Comparison of ENCODE assay signal across 1 cellular context in the genomic region with DNA sequence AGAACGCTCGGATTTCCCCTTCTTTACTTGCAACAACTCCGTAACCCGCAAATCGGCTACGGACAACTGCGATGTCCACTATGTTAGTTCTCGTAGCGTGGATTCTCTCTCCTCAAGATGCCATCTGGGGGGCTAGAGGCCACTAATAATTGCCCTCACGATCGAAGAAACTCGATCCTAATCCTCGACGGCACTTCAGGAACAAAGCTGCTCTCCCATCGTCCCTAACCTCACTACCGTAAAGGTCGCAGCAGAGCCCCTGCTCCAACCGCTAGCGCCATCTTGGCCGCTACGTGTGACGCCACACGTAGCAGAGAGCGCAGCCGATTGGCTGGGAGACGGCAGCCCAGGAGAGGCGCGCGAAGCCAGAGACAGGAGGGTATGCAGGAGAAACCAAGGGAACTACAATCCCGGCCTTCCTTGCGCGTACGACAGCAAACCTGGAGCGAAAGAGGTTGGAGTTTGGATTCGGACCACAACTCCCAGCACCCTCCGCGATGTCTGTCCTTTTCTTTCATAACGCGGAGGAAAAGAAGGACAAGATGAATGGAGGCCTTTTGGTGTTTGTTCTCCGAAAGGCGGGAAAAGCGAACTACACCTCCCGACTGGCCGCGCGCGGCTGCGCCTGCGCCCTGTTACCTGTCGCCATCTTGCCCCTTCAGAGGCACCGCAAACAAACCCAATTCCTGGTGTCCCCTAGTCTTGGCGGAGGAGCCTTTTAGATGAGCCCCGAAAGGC.
TF ChIP-seq lines count a peak whose summit lies in the region.

A gene with protein sequence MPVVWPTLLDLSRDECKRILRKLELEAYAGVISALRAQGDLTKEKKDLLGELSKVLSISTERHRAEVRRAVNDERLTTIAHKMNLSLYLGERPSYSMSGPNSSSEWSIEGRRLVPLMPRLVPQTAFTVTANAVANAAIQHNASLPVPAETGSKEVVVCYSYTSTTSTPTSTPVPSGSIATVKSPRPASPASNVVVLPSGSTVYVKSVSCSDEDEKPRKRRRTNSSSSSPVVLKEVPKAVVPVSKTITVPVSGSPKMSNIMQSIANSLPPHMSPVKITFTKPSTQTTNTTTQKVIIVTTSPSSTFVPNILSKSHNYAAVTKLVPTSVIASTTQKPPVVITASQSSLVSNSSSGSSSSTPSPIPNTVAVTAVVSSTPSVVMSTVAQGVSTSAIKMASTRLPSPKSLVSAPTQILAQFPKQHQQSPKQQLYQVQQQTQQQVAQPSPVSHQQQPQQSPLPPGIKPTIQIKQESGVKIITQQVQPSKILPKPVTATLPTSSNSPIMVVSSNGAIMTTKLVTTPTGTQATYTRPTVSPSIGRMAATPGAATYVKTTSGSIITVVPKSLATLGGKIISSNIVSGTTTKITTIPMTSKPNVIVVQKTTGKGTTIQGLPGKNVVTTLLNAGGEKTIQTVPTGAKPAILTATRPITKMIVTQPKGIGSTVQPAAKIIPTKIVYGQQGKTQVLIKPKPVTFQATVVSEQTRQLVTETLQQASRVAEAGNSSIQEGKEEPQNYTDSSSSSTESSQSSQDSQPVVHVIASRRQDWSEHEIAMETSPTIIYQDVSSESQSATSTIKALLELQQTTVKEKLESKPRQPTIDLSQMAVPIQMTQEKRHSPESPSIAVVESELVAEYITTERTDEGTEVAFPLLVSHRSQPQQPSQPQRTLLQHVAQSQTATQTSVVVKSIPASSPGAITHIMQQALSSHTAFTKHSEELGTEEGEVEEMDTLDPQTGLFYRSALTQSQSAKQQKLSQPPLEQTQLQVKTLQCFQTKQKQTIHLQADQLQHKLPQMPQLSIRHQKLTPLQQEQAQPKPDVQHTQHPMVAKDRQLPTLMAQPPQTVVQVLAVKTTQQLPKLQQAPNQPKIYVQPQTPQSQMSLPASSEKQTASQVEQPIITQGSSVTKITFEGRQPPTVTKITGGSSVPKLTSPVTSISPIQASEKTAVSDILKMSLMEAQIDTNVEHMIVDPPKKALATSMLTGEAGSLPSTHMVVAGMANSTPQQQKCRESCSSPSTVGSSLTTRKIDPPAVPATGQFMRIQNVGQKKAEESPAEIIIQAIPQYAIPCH (N-terminal part only) (plus strand): TSS at position 635 of the 738 bp plus-strand sequence. CDS start 1,921 bp downstream, outside the sequence.

TF ChIP-seq in WTC11, 78 proteins besides CTCF, POLR2A, EP300 and RAD21 (continued from another document):
- TF ChIP-seq, protein P1, sequence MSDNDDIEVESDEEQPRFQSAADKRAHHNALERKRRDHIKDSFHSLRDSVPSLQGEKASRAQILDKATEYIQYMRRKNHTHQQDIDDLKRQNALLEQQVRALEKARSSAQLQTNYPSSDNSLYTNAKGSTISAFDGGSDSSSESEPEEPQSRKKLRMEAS (CRISPR knock-in tag; IDR thresholded peaks at IDR 0.05): peak; percentile 73; the same call in 1 of the 2 replicates
- TF ChIP-seq RELA (CRISPR knock-in tag; IDR thresholded peaks at IDR 0.05; ENCODE audit: borderline replicate concordance) (no peak), CREB1 (CRISPR knock-in tag; IDR thresholded peaks at IDR 0.05) (no peak), FOXP1 (CRISPR knock-in tag; IDR thresholded peaks at IDR 0.05; ENCODE audit: borderline replicate concordance) (peak; percentile 76; the same call in 1 of the 2 replicates), NFE2L1 (CRISPR knock-in tag; IDR thresholded peaks at IDR 0.05) (no peak), TEAD1 (CRISPR knock-in tag; IDR thresholded peaks at IDR 0.05) (peak; percentile 80), CBFB (CRISPR knock-in tag; IDR thresholded peaks at IDR 0.05; ENCODE audit: low read depth) (peak; percentile 64; the same call in 1 of the 2 replicates), SMAD4 (CRISPR knock-in tag; IDR thresholded peaks at IDR 0.05) (no peak), PRRX2 (CRISPR knock-in tag; IDR thresholded peaks at IDR 0.05) (no peak), JUN (CRISPR knock-in tag; IDR thresholded peaks at IDR 0.05) (no peak), JAZF1 (CRISPR knock-in tag; IDR thresholded peaks at IDR 0.05) (no peak), KAT7 (CRISPR knock-in tag; IDR thresholded peaks at IDR 0.05; ENCODE audit: borderline replicate concordance) (no peak), E2F4 (CRISPR knock-in tag; IDR thresholded peaks at IDR 0.05; ENCODE audit: borderline replicate concordance, low read depth) (peak; percentile 73; the same call in 1 of the 2 replicates)
- TF ChIP-seq, protein P2, sequence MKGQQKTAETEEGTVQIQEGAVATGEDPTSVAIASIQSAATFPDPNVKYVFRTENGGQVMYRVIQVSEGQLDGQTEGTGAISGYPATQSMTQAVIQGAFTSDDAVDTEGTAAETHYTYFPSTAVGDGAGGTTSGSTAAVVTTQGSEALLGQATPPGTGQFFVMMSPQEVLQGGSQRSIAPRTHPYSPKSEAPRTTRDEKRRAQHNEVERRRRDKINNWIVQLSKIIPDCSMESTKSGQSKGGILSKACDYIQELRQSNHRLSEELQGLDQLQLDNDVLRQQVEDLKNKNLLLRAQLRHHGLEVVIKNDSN (CRISPR knock-in tag; IDR thresholded peaks at IDR 0.05): no peak
- TF ChIP-seq, protein P3, sequence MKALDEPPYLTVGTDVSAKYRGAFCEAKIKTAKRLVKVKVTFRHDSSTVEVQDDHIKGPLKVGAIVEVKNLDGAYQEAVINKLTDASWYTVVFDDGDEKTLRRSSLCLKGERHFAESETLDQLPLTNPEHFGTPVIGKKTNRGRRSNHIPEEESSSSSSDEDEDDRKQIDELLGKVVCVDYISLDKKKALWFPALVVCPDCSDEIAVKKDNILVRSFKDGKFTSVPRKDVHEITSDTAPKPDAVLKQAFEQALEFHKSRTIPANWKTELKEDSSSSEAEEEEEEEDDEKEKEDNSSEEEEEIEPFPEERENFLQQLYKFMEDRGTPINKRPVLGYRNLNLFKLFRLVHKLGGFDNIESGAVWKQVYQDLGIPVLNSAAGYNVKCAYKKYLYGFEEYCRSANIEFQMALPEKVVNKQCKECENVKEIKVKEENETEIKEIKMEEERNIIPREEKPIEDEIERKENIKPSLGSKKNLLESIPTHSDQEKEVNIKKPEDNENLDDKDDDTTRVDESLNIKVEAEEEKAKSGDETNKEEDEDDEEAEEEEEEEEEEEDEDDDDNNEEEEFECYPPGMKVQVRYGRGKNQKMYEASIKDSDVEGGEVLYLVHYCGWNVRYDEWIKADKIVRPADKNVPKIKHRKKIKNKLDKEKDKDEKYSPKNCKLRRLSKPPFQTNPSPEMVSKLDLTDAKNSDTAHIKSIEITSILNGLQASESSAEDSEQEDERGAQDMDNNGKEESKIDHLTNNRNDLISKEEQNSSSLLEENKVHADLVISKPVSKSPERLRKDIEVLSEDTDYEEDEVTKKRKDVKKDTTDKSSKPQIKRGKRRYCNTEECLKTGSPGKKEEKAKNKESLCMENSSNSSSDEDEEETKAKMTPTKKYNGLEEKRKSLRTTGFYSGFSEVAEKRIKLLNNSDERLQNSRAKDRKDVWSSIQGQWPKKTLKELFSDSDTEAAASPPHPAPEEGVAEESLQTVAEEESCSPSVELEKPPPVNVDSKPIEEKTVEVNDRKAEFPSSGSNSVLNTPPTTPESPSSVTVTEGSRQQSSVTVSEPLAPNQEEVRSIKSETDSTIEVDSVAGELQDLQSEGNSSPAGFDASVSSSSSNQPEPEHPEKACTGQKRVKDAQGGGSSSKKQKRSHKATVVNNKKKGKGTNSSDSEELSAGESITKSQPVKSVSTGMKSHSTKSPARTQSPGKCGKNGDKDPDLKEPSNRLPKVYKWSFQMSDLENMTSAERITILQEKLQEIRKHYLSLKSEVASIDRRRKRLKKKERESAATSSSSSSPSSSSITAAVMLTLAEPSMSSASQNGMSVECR (CRISPR knock-in tag; IDR thresholded peaks at IDR 0.05; ENCODE audit: borderline replicate concordance): no peak
